In genomic region chr6:132805548-132805947, GRCh38 we compare ENCODE assay signal across 9 cellular contexts. TPM values are rescaled to one million over a fixed set of nuclear protein-coding genes. Genes with fewer than 3 reads are reported as not detected.
"Had no signal": no experiment of that assay in that cellular context is flagged by ENCODE, and none has a peak within 500 bp of the region (broad histone marks: within the 10 kb centered on the region; RNA-seq: fewer than 3 reads in every experiment).

No MANE protein-coding gene starts in this region.

- FAIRE-seq: G401.6, GM12878, GM12891, GM12892, GM18507, GM19239 had no signal

- H3K4me3 ChIP-seq: GM12878 had no signal

- ATAC-seq: GM12878 had no signal

- DNase-seq: GDM1, GF-D8 had no signal

RNA-seq across cellular contexts. Expression of gene VNN2, which starts 47.8 kb away (rescaled TPM):
- total RNA-seq: G401 had no signal
